ENCODE assay signal across 8 cellular contexts in genomic region chr10:96044686-96045085, GRCh38. TPM values are rescaled to one million over a fixed set of nuclear protein-coding genes. Genes with fewer than 3 reads are reported as not detected.
DNase-seq lines count a peak whose midpoint lies in the region; ATAC-seq and TF ChIP-seq lines count a peak whose summit lies in the region.

No MANE protein-coding gene starts in this region.

- no peaks in the 10 kb centered on the region for H3K27me3 Mint-ChIP-seq in HFFc6 (ENCODE audit: insufficient read depth)
- H3K27me3 Mint-ChIP-seq in activated CD4-positive, alpha-beta memory T cell treated with anti-CD3 and anti-CD28 coated beads for 36 hours: no peaks in the 10 kb centered on the region

- no peaks in the 10 kb centered on the region for H3K9me3 Mint-ChIP-seq in HFFc6
- no peaks in the 10 kb centered on the region for H3K9me3 Mint-ChIP-seq in activated CD4-positive, alpha-beta memory T cell treated with anti-CD3 and anti-CD28 coated beads for 36 hours

- H3K9me3 ChIP-seq in iPS DF 6.9 (ENCODE audit: control insufficient read depth, insufficient read depth, low read length) (no peaks in the 10 kb centered on the region), spleen (no peaks in the 10 kb centered on the region)

- H3K36me3 ChIP-seq in iPS DF 6.9 (ENCODE audit: control insufficient read depth, insufficient read depth, low read length) (no peaks in the 10 kb centered on the region), spleen (peaks cover 0 to 19% (median 0%) of the 10 kb centered on the region in 6 donors)

- no peak for TF ChIP-seq CTCF in AG10803 (conservative IDR thresholded peaks at IDR 0.05; ENCODE audit: low read length)
- TF ChIP-seq CTCF in HFFc6 (IDR thresholded peaks at IDR 0.05): no peak
- no peak for TF ChIP-seq CTCF in spleen (IDR thresholded peaks at IDR 0.05 in 8 of 11, conservative IDR thresholded peaks at IDR 0.05 in 3 of 11)

- POLR2A ChIA-PET in activated CD4-positive, alpha-beta memory T cell treated with anti-CD3 and anti-CD28 coated beads for 36 hours (lab: Charles Lee): interaction anchor here (0.6 kb wide), 1 partner anchor 85 kb away, joined by 3 read pairs; the partner anchor contains the start of gene ZNF518A

- no peak for TF ChIP-seq POLR2A in spleen (IDR thresholded peaks at IDR 0.05)

- H3K4me3 ChIP-seq in AG10803 (ENCODE audit: low read length) (peak overlapping the region; percentile 80), iPS DF 6.9 (ENCODE audit: low read length) (peak overlapping the region; percentile 75; the same call in 1 of the 2 replicates), spleen (peak overlapping the region; percentile 68 to 90 (median 79))

- ATAC-seq in HG02870 (IDR thresholded peaks at IDR 0.05; ENCODE audit: unreplicated experiment) (no peak), GM21576 (IDR thresholded peaks at IDR 0.05; ENCODE audit: unreplicated experiment) (no peak)

- H3K4me3 Mint-ChIP-seq in HFFc6: peak overlapping the region; percentile 95
- peak overlapping the region; percentile 90 for H3K4me3 Mint-ChIP-seq in activated CD4-positive, alpha-beta memory T cell treated with anti-CD3 and anti-CD28 coated beads for 36 hours

- WGBS in iPS DF 6.9 (ENCODE audit: insufficient coverage, insufficient read length): no CpG with 5 or more reads among the region's 9 CpGs
- WGBS in spleen, 5 donors: 16 to 34% (median 26%) methylated on average over 9 of the region's 9 CpGs

- no peaks in the 10 kb centered on the region; the same call in none of the 2 replicates for H3K27me3 ChIP-seq in iPS DF 6.9 (ENCODE audit: control insufficient read depth, insufficient read depth, low read length)
- H3K27me3 ChIP-seq in spleen (replicated peaks in 1 of 7): no peaks in the 10 kb centered on the region

- no peaks in the 10 kb centered on the region for H3K36me3 Mint-ChIP-seq in HFFc6 (ENCODE audit: low read depth)
- H3K36me3 Mint-ChIP-seq in activated CD4-positive, alpha-beta memory T cell treated with anti-CD3 and anti-CD28 coated beads for 36 hours: peaks cover 17% of the 10 kb centered on the region

- H3K27ac ChIP-seq in iPS DF 6.9 (ENCODE audit: low read length) (no peak overlapping the region), spleen (peak overlapping the region; percentile 83 to 92 (median 90))

- peak; percentile 59 for DNase-seq in AG10803 (ENCODE audit: low read depth)
- peak; percentile 29 for DNase-seq in HFFc6
- DNase-seq in activated CD4-positive, alpha-beta memory T cell treated with anti-CD3 and anti-CD28 coated beads for 36 hours: no peak
- no peak for DNase-seq in iPS DF 6.9 (ENCODE audit: low read depth, low spot score)
- no peak for DNase-seq in spleen
- DNase-seq in NCI-H2227 (lab: John Stamatoyannopoulos, UW; ENCODE audit: unreplicated experiment): no peak

- peak overlapping the region; percentile 90 for H3K27ac Mint-ChIP-seq in HFFc6
- no peak overlapping the region for H3K27ac Mint-ChIP-seq in activated CD4-positive, alpha-beta memory T cell treated with anti-CD3 and anti-CD28 coated beads for 36 hours

- intact Hi-C loops in activated CD4-positive, alpha-beta memory T cell treated with anti-CD3 and anti-CD28 coated beads for 36 hours (cut with micrococcal nuclease): loop anchor here (1.0 kb wide), 1 partner anchor 137 kb away; the partner anchor contains the start of gene CC2D2B
- intact Hi-C loops in spleen (cut with DNase I; ENCODE audit: low total_unique reads): no loop called here

- H3K4me1 ChIP-seq in iPS DF 6.9 (ENCODE audit: control insufficient read depth, insufficient read depth, low read length) (no peaks in the 10 kb centered on the region; the same call in 1 of the 2 replicates), spleen (peaks cover 6 to 70% (median 38%) of the 10 kb centered on the region in 6 donors)

- CTCF ChIA-PET in activated CD4-positive, alpha-beta memory T cell treated with anti-CD3 and anti-CD28 coated beads for 36 hours (lab: Charles Lee): interaction anchor here (2.3 kb wide), 1 partner anchor 351 kb away, joined by 11 read pairs; the partner anchor contains the start of gene TCTN3

- H3K4me1 Mint-ChIP-seq in HFFc6 (ENCODE audit: low read depth): peaks cover 28% of the 10 kb centered on the region
- peaks cover 50% of the 10 kb centered on the region for H3K4me1 Mint-ChIP-seq in activated CD4-positive, alpha-beta memory T cell treated with anti-CD3 and anti-CD28 coated beads for 36 hours (ENCODE audit: low read depth)

RNA-seq across cellular contexts. Expression of gene CCNJ, which starts 1.3 kb away (rescaled TPM):
- 1 to 10 TPM; 2.8 to 3.8 (median 3.2) TPM for total RNA-seq in HFFc6 (2021; fragmentation: NEBNext Ultra II Directional; extraction: Animal tissue kit (Norgen Biotek cat#: 25700))
- total RNA-seq in activated CD4-positive, alpha-beta memory T cell treated with anti-CD3 and anti-CD28 coated beads for 36 hours: 1 to 10 TPM; 4.3 to 4.4 TPM
- total RNA-seq in spleen: 10 to 100 TPM in 5 of 7 donors, 1 to 10 TPM in 2; 7.8 to 11.8 (median 10.3) TPM
- polyA plus RNA-seq in spleen: 1 to 10 TPM; 2.2 to 3.6 (median 2.4) TPM

Comparison
In these comparisons a context has a peak if more than half of its experiments do, and no peak if none do; other contexts are left out.
1. DNase-seq: peak in AG10803 (single experiment) and HFFc6 (single experiment); none in activated CD4-positive, alpha-beta memory T cell treated with anti-CD3 and anti-CD28 coated beads for 36 hours (single experiment), iPS DF 6.9 (single experiment), spleen (single experiment) and NCI-H2227 (single experiment).
2. Peak in every context shown above with its lines, with median percentiles within 50 percentile points of each other: H3K4me3 ChIP-seq.